In the genomic region with DNA sequence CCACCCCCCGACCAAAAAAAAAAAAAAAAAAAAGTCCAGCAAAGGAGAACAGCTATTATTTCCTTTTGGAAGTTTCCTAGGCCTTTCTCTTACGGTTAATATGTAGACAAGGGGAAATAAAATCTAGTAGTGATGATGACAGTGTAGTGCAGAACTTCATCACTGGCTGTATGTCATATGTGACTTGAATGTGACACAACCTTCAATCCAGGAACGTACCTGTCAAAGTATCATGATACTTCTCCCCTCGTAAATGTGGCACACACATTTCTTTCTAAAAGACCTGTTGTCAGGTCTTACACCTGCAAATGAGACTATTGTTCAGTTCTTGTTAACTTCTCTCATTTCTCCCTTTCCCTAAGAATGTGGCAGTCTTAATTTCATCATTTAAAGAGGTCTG, we compare ENCODE assay signal across 1 cellular context.
TF ChIP-seq lines count a peak whose summit lies in the region.

No MANE protein-coding gene starts in this region.

TF ChIP-seq in endothelial cell of umbilical vein, 7 proteins besides CTCF, POLR2A, EP300 and RAD21 (continued from another document):
- TF ChIP-seq GATA2 (IDR thresholded peaks at IDR 0.05; ENCODE audit: insufficient read depth, insufficient read length, low read depth, low read length) (no peak), EZH2 (IDR thresholded peaks at IDR 0.05; ENCODE audit: borderline replicate concordance, low read depth, low read length, severe bottlenecking) (no peak)
